Comparison of ENCODE assay signal across 1 cellular context in the genomic region with DNA sequence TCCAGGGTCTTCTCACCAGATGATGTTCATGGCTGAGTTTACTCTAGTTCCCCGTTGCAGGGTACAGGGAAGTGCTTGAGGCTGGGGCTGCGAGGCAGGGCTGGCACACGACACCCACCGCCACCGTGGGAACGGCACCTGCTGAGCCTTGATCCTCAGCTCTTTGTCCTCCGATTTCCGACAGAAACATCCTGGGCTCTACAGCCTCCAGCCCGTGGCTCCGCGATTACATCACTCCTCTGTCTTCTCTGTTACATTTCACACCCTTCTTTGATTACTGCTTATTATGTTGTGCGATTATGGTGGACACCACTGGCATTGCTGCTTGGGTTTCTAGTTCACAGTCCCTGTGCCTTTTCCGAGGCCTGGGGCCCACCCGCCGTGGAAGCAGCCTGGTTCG.
TF ChIP-seq lines count a peak whose summit lies in the region.

No MANE protein-coding gene starts in this region.

TF ChIP-seq in H1, 55 proteins besides CTCF, POLR2A, EP300 and RAD21:
- 0 out of 2 replicates have a peak, but pooled peaks have one; percentile 1 for TF ChIP-seq CEBPB (IDR thresholded peaks at IDR 0.05; ENCODE audit: low read depth, low read length)
- TF ChIP-seq PHF8 (conservative IDR thresholded peaks at IDR 0.05; ENCODE audit: low read depth, low read length), result no peak
